In the genomic region with DNA sequence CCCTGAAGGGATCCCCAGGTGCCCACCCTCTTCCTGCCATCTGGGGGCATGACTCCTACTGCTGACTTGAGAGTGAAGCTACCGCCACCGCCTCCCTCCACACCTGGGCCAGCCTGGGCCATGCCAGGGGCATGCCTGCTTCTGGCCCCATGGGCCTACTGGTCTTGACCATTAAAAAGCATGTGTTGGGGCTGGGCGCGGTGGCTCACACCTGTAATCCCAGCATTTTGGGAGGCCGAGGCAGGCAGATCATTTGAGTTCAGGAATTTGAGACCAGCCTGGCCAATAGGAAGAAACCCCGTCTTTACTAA, we compare ENCODE assay signal across 35 cellular contexts. TPM values are rescaled to one million over a fixed set of nuclear protein-coding genes. Genes with fewer than 3 reads are reported as not detected.
"Had no signal": no experiment of that assay in that cellular context is flagged by ENCODE, and none has a peak within 500 bp of the region (broad histone marks: within the 10 kb centered on the region; RNA-seq: fewer than 3 reads in every experiment).

No MANE protein-coding gene starts in this region.

- H3K27me3 ChIP-seq: adrenal gland, body of pancreas, brain microvascular endothelial cell, breast epithelium had no signal

- H3K27ac Mint-ChIP-seq: activated CD4-positive, alpha-beta T cell treated with anti-CD3 and anti-CD28 coated beads for 36 hours; activated CD4-positive, alpha-beta T cell treated with anti-CD3 and anti-CD28 coated beads, Interleukin-2, amount 10 ng/mL, durations not matched to agents 7 days and 5 days; activated CD8-positive, alpha-beta T cell treated with anti-CD3 and anti-CD28 coated beads for 36 hours; activated naive CD4-positive, alpha-beta T cell treated with anti-CD3 and anti-CD28 coated beads for 36 hours; activated naive CD4-positive, alpha-beta T cell treated with anti-CD3 and anti-CD28 coated beads, Interleukin-2, amount 50 U/mL, for 72 hours; activated naive CD8-positive, alpha-beta T cell treated with anti-CD3 and anti-CD28 coated beads for 36 hours; activated T-cell treated with anti-CD3 and anti-CD28 coated beads, Interleukin-2, amount 50 U/mL, for 72 hours; activated T-helper 1 cell treated with anti-CD3 and anti-CD28 coated beads, Interleukin-12 subunit alpha, Interleukin-12 subunit beta, Interleukin-2, Interleukin-4 antibody, amounts not matched to agents 30 ng/mL and 10 ng/mL and 1 ng/mL, durations not matched to agents 14 hours and 24 hours and 36 hours; activated T-helper 17 cell treated with anti-CD3 and anti-CD28 coated beads, Interleukin-2, amount 50 U/mL, for 72 hours; T-cell; WTC11 had no signal

- H3K4me1 Mint-ChIP-seq: activated CD4-positive, alpha-beta T cell treated with anti-CD3 and anti-CD28 coated beads for 36 hours; activated CD4-positive, alpha-beta T cell treated with anti-CD3 and anti-CD28 coated beads, Interleukin-2, amount 10 ng/mL, durations not matched to agents 7 days and 5 days; activated naive CD8-positive, alpha-beta T cell treated with anti-CD3 and anti-CD28 coated beads for 36 hours; activated T-helper 17 cell treated with anti-CD3 and anti-CD28 coated beads, Interleukin-2, amount 50 U/mL, for 72 hours; T-cell; WTC11 had no signal

- H3K36me3 Mint-ChIP-seq: activated naive CD4-positive, alpha-beta T cell treated with anti-CD3 and anti-CD28 coated beads, Interleukin-2, amount 50 U/mL, for 72 hours; activated naive CD8-positive, alpha-beta T cell treated with anti-CD3 and anti-CD28 coated beads for 36 hours; T-cell; WTC11 had no signal

- DNase-seq: activated CD4-positive, alpha-beta T cell treated with anti-CD3 and anti-CD28 coated beads for 1 hour; activated CD4-positive, alpha-beta T cell treated with anti-CD3 and anti-CD28 coated beads for 36 hours; activated CD4-positive, alpha-beta T cell treated with anti-CD3 and anti-CD28 coated beads for 48 hours; activated CD4-positive, alpha-beta T cell treated with anti-CD3 and anti-CD28 coated beads, Interleukin-2, amount 10 ng/mL, durations not matched to agents 7 days and 5 days; activated CD4-positive, alpha-beta T cell treated with anti-CD3 and anti-CD28 coated beads, Interleukin-2, amount 50 U/mL, for 48 hours; activated CD4-positive, CD25-positive, alpha-beta regulatory T cell; activated CD8-positive, alpha-beta memory T cell treated with anti-CD3 and anti-CD28 coated beads, Interleukin-2, amount 50 U/mL, for 4 hours; activated CD8-positive, alpha-beta T cell treated with anti-CD3 and anti-CD28 coated beads for 36 hours; activated effector memory CD4-positive, alpha-beta T cell treated with anti-CD3 and anti-CD28 coated beads, Interleukin-2, amount 50 U/mL, for 16 hours; activated gamma-delta T cell treated with Interleukin-2 at 50 U/mL for 16 hours; activated naive CD4-positive, alpha-beta T cell; activated naive CD4-positive, alpha-beta T cell treated with anti-CD3 and anti-CD28 coated beads for 36 hours; activated naive CD4-positive, alpha-beta T cell treated with anti-CD3 and anti-CD28 coated beads, Interleukin-2, amount 50 U/mL, for 16 hours; activated naive CD8-positive, alpha-beta T cell treated with anti-CD3 and anti-CD28 coated beads for 36 hours; activated T-cell treated with anti-CD3 and anti-CD28 coated beads for 4 hours; activated T-cell treated with anti-CD3 and anti-CD28 coated beads, Interleukin-2, amount 50 U/mL, for 1 hour; activated T-cell treated with anti-CD3 and anti-CD28 coated beads, Interleukin-2, amount 50 U/mL, for 4 hours; activated T-cell treated with anti-CD3 and anti-CD28 coated beads, Interleukin-2, amount 50 U/mL, for 72 hours; adrenal gland; amniotic stem cell; aorta; body of pancreas; brain microvascular endothelial cell; central memory CD4-positive, alpha-beta T cell; T-cell; T-helper 17 cell; WERI-Rb-1 had no signal

- H3K4me3 ChIP-seq: adrenal gland, body of pancreas, breast epithelium had no signal

- H3K9me3 ChIP-seq: adrenal gland, body of pancreas, breast epithelium had no signal

- H3K27me3 Mint-ChIP-seq: activated CD4-positive, alpha-beta T cell treated with anti-CD3 and anti-CD28 coated beads for 36 hours; activated CD4-positive, alpha-beta T cell treated with anti-CD3 and anti-CD28 coated beads, Interleukin-2, amount 10 ng/mL, durations not matched to agents 7 days and 5 days; activated CD8-positive, alpha-beta T cell treated with anti-CD3 and anti-CD28 coated beads for 36 hours; activated naive CD8-positive, alpha-beta T cell treated with anti-CD3 and anti-CD28 coated beads for 36 hours; activated T-helper 17 cell treated with anti-CD3 and anti-CD28 coated beads, Interleukin-2, amount 50 U/mL, for 72 hours; T-cell; T-helper 17 cell had no signal

- H3K27ac ChIP-seq: adrenal gland, body of pancreas, brain microvascular endothelial cell, breast epithelium, WERI-Rb-1 had no signal

- H3K36me3 ChIP-seq: adrenal gland, brain microvascular endothelial cell, breast epithelium, WERI-Rb-1 had no signal

- H3K4me1 ChIP-seq: adrenal gland, body of pancreas, breast epithelium had no signal

- FAIRE-seq: astrocyte, TTC549 had no signal

- ATAC-seq: activated CD4-positive, alpha-beta T cell treated with anti-CD3 and anti-CD28 coated beads for 36 hours; activated CD4-positive, CD25-positive, alpha-beta regulatory T cell treated with anti-CD3 and anti-CD28 coated beads, Interleukin-2, amount 50 U/mL, for 24 hours; activated CD8-positive, alpha-beta T cell treated with anti-CD3 and anti-CD28 coated beads for 36 hours; activated naive CD4-positive, alpha-beta T cell treated with anti-CD3 and anti-CD28 coated beads, Interleukin-2, amount 50 U/mL, for 72 hours; activated T-cell treated with anti-CD3 and anti-CD28 coated beads, Interleukin-2, amount 50 U/mL, for 4 hours; activated T-cell treated with anti-CD3 and anti-CD28 coated beads, Interleukin-2, amount 50 U/mL, for 72 hours; activated T-helper 17 cell treated with anti-CD3 and anti-CD28 coated beads, Interleukin-2, amount 50 U/mL, for 72 hours; body of pancreas; T-cell; T-helper 17 cell; WTC11 had no signal

- H3K9me3 Mint-ChIP-seq: activated CD4-positive, alpha-beta T cell treated with anti-CD3 and anti-CD28 coated beads, Interleukin-2, amount 10 ng/mL, durations not matched to agents 7 days and 5 days; activated CD8-positive, alpha-beta T cell treated with anti-CD3 and anti-CD28 coated beads for 36 hours; activated naive CD4-positive, alpha-beta T cell treated with anti-CD3 and anti-CD28 coated beads for 36 hours; activated naive CD4-positive, alpha-beta T cell treated with anti-CD3 and anti-CD28 coated beads, Interleukin-2, amount 50 U/mL, for 72 hours; activated naive CD8-positive, alpha-beta T cell treated with anti-CD3 and anti-CD28 coated beads for 36 hours; activated T-cell treated with anti-CD3 and anti-CD28 coated beads, Interleukin-2, amount 50 U/mL, for 4 hours; activated T-cell treated with anti-CD3 and anti-CD28 coated beads, Interleukin-2, amount 50 U/mL, for 72 hours; activated T-helper 1 cell treated with anti-CD3 and anti-CD28 coated beads, Interleukin-12 subunit alpha, Interleukin-12 subunit beta, Interleukin-2, Interleukin-4 antibody, amounts not matched to agents 30 ng/mL and 10 ng/mL and 1 ng/mL, durations not matched to agents 14 hours and 24 hours and 36 hours; activated T-helper 17 cell treated with anti-CD3 and anti-CD28 coated beads, Interleukin-2, amount 50 U/mL, for 72 hours; T-cell; WTC11 had no signal

- H3K4me3 Mint-ChIP-seq: activated CD4-positive, alpha-beta T cell treated with anti-CD3 and anti-CD28 coated beads for 36 hours; activated CD4-positive, alpha-beta T cell treated with anti-CD3 and anti-CD28 coated beads, Interleukin-2, amount 10 ng/mL, durations not matched to agents 7 days and 5 days; activated CD8-positive, alpha-beta T cell treated with anti-CD3 and anti-CD28 coated beads for 36 hours; activated naive CD4-positive, alpha-beta T cell treated with anti-CD3 and anti-CD28 coated beads for 36 hours; activated naive CD8-positive, alpha-beta T cell treated with anti-CD3 and anti-CD28 coated beads for 36 hours; activated T-cell treated with anti-CD3 and anti-CD28 coated beads, Interleukin-2, amount 50 U/mL, for 4 hours; activated T-cell treated with anti-CD3 and anti-CD28 coated beads, Interleukin-2, amount 50 U/mL, for 72 hours; activated T-helper 1 cell treated with anti-CD3 and anti-CD28 coated beads, Interleukin-12 subunit alpha, Interleukin-12 subunit beta, Interleukin-2, Interleukin-4 antibody, amounts not matched to agents 30 ng/mL and 10 ng/mL and 1 ng/mL, durations not matched to agents 14 hours and 24 hours and 36 hours; activated T-helper 17 cell treated with anti-CD3 and anti-CD28 coated beads, Interleukin-2, amount 50 U/mL, for 72 hours; T-cell; T-helper 17 cell; WTC11 had no signal

RNA-seq across cellular contexts. Expression of a gene that starts 37.7 kb away (rescaled TPM):
- polyA plus RNA-seq: aorta had no signal
